ENCODE assay signal across 18 cellular contexts in genomic region chr2:240627736-240628506, GRCh38. TPM values are rescaled to one million over a fixed set of nuclear protein-coding genes. Genes with fewer than 3 reads are reported as not detected.
A peak's percentile ranks its signal among the peaks of the same experiment; 100 is the strongest.
DNase-seq lines count a peak whose midpoint lies in the region; ATAC-seq and TF ChIP-seq lines count a peak whose summit lies in the region.
"Had no signal": no experiment of that assay in that cellular context is flagged by ENCODE, and none has a peak within 500 bp of the region (broad histone marks: within the 10 kb centered on the region; RNA-seq: fewer than 3 reads in every experiment).

No MANE protein-coding gene starts in this region.

- no peak for ATAC-seq in left cardiac atrium
- no peak for ATAC-seq in activated B cell treated with CpG ODN at 0.5 μM for 24 hours (ENCODE audit: low read depth)
- ATAC-seq in GM18868 (IDR thresholded peaks at IDR 0.05; ENCODE audit: unreplicated experiment), result no peak
- ATAC-seq: right cardiac atrium had no signal

- TF ChIP-seq CTCF in activated B cell treated with CpG ODN at 0.5 μM for 24 hours (IDR thresholded peaks at IDR 0.05) (no peak), GM13977 (IDR thresholded peaks at IDR 0.05; ENCODE audit: extremely low read depth, insufficient read depth, missing control alignments) (no peak)

- H3K4me1 Mint-ChIP-seq in activated B cell treated with CpG ODN at 0.5 μM for 24 hours, result peaks cover 7% of the 10 kb centered on the region

- no peak overlapping the region for H3K4me3 Mint-ChIP-seq in activated B cell treated with CpG ODN at 0.5 μM for 24 hours
- H3K4me3 Mint-ChIP-seq: B cell, GM23338 had no signal

- H3K27me3 Mint-ChIP-seq in activated B cell treated with CpG ODN at 0.5 μM for 24 hours, result no peaks in the 10 kb centered on the region

- POLR2A ChIA-PET in activated B cell treated with CpG ODN at 0.5 μM for 24 hours (lab: Charles Lee), result no interaction called here

- H3K36me3 Mint-ChIP-seq in activated B cell treated with CpG ODN at 0.5 μM for 24 hours (ENCODE audit: low read depth), result no peaks in the 10 kb centered on the region

- intact Hi-C loops in cardiac septum (cut with DNase I) (no loop called here), left cardiac atrium (cut with DNase I) (no loop called here), activated B cell treated with CpG ODN at 0.5 μM for 24 hours (cut with micrococcal nuclease) (no loop called here)

- in situ Hi-C loops in GM13977 (cut with MboI; ENCODE audit: low pct_unique_long_range_greater_than_20kb, low sequenced_read_pairs, unreplicated experiment), result no loop called here

- H3K27ac Mint-ChIP-seq in activated B cell treated with CpG ODN at 0.5 μM for 24 hours, result no peak overlapping the region
- H3K27ac Mint-ChIP-seq: B cell, GM23338 had no signal

- CTCF ChIA-PET in activated B cell treated with CpG ODN at 0.5 μM for 24 hours (lab: Charles Lee), result no interaction called here

- H3K9me3 Mint-ChIP-seq in activated B cell treated with CpG ODN at 0.5 μM for 24 hours, result peaks cover under 1% of the 10 kb centered on the region

- DNase-seq in cardiac septum (ENCODE audit: low spot score), result peak; percentile 51
- no peak for DNase-seq in left cardiac atrium
- peak; percentile 7 for DNase-seq in activated B cell treated with CpG ODN at 0.5 μM for 24 hours
- DNase-seq in mesenteric fat pad (ENCODE audit: low spot score), result peak; percentile 80
- DNase-seq in GM13977 (ENCODE audit: low spot score), result no peak
- no peak for DNase-seq in NCI-H1092 treated with DMSO at 0.1 percent for 48 hours (lab: John Stamatoyannopoulos, UW)
- DNase-seq: effector CD4-positive, alpha-beta T cell; MV-4-11; NCI-H2029 treated with DMSO at 0.1 percent for 48 hours; NCI-H510A; SIG-M5 had no signal

RNA-seq across cellular contexts. Expression of gene GPR35, which starts 2.6 kb away (rescaled TPM):
- total RNA-seq in cardiac septum (1.5 TPM), left cardiac atrium (1 to 10 TPM; 1.1 to 1.3 TPM), activated B cell treated with CpG ODN at 0.5 μM for 24 hours (1.6 TPM in 2 replicates), mesenteric fat pad (1.9 TPM)
- total RNA-seq: GM23338 had no signal

RNA-seq across cellular contexts. Expression of gene CAPN10, which starts 41.4 kb away (rescaled TPM):
- total RNA-seq in cardiac septum (24.3 TPM), left cardiac atrium (10 to 100 TPM; 17.9 to 26.6 TPM), activated B cell treated with CpG ODN at 0.5 μM for 24 hours (55.2 and 61.8 TPM in 2 replicates), mesenteric fat pad (18.2 TPM)

RNA-seq across cellular contexts. Expression of gene AQP12B, which starts 54.8 kb away (rescaled TPM):
- total RNA-seq in cardiac septum (not detected), left cardiac atrium (not detected), activated B cell treated with CpG ODN at 0.5 μM for 24 hours (not detected in 2 replicates), mesenteric fat pad (not detected)
- total RNA-seq: adrenal gland; B cell; GM23338; kidney epithelial cell; right cardiac atrium; T-helper 2 cell treated with Interferon-gamma antibody and Interleukin-4, amounts not matched to agents 100 ng/mL and 5 ng/mL, for 36 hours had no signal

RNA-seq across cellular contexts. Expression of gene RNPEPL1, which starts 59.6 kb away (rescaled TPM):
- total RNA-seq in cardiac septum (73.8 TPM), left cardiac atrium (10 to 100 TPM; 47.3 to 67.6 TPM), activated B cell treated with CpG ODN at 0.5 μM for 24 hours (70.0 and 71.0 TPM in 2 replicates), mesenteric fat pad (69.9 TPM)

Comparison
In these comparisons a context has a peak if more than half of its experiments do, and no peak if none do; other contexts are left out.
1. DNase-seq: peak in cardiac septum (single experiment), activated B cell treated with CpG ODN at 0.5 μM for 24 hours (single experiment) and mesenteric fat pad (single experiment); none in left cardiac atrium (single experiment), GM13977 (single experiment) and NCI-H1092 treated with DMSO at 0.1 percent for 48 hours (single experiment).